Comparison of ENCODE assay signal across 18 cellular contexts in the genomic region with DNA sequence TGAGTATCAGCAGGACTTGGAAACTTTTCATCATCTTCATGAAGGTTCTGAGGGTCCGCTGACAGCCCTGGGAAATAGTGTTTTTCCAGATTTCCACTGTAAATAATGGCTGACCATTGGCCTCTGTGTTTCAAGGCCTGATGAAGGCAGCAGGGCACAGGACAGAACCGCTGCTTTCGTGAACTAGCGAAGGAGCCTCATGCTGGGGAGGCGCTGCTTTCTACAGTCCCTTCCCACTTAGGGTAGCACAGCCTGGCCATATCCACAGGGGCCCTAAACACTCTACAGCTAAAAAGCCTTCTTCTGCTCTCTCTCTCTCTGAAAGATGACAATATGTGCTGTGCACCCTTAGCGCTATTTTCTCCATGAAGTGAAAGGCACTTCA.
DNase-seq lines count a peak whose midpoint lies in the region; ATAC-seq, FAIRE-seq and TF ChIP-seq lines count a peak whose summit lies in the region.
"Had no signal": no experiment of that assay in that cellular context is flagged by ENCODE, and none has a peak within 500 bp of the region (broad histone marks: within the 10 kb centered on the region; RNA-seq: fewer than 3 reads in every experiment).

No MANE protein-coding gene starts in this region.

- no peak overlapping the region for H2BK12ac ChIP-seq in H1 (ENCODE audit: low read depth, low read length)

- H2BK15ac ChIP-seq in H1 (ENCODE audit: low read length) = no peak overlapping the region

- no peak overlapping the region for H3K4me3 ChIP-seq in H1 (ENCODE audit: extremely low read depth in 1 of 4, insufficient read depth in 2 of 4, low read depth in 3 of 4, low read length in 4 of 4)
- H3K4me3 ChIP-seq: BLaER1 had no signal

- TF ChIP-seq EP300 in H1 (IDR thresholded peaks at IDR 0.05; ENCODE audit: borderline replicate concordance in 1 of 2, low read depth in 2 of 2, low read length in 2 of 2) = no peak

- no peak for ATAC-seq in CD4-positive, alpha-beta T cell (ENCODE audit: poor library complexity)

- H2BK20ac ChIP-seq in H1 (ENCODE audit: low read length) = no peak overlapping the region

- no peaks in the 10 kb centered on the region for H3K79me2 ChIP-seq in H1 (ENCODE audit: control insufficient read depth in 1 of 2, insufficient read depth in 2 of 2, low read length in 2 of 2)

- H3K4me1 Mint-ChIP-seq in brain (peaks cover 62% of the 10 kb centered on the region), nephron (peaks cover 57% of the 10 kb centered on the region)
- no peaks in the 10 kb centered on the region for H3K4me1 Mint-ChIP-seq in CD4-positive, alpha-beta T cell (ENCODE audit: low read depth)
- H3K4me1 Mint-ChIP-seq in activated CD4-positive, alpha-beta memory T cell treated with anti-CD3 and anti-CD28 coated beads for 36 hours (ENCODE audit: low read depth) = no peaks in the 10 kb centered on the region

- no peaks in the 10 kb centered on the region for H3K9me3 ChIP-seq in H1 (ENCODE audit: insufficient read depth in 2 of 2, low read depth in 1 of 2, low read length in 1 of 2)
- H3K9me3 ChIP-seq in CD4-positive, alpha-beta T cell (ENCODE audit: control insufficient read depth, low read length) = no peaks in the 10 kb centered on the region
- H3K9me3 ChIP-seq: BLaER1, Caco-2 had no signal

- no peaks in the 10 kb centered on the region; a peak in 1 of 8 replicates for H3K36me3 ChIP-seq in H1 (ENCODE audit: control insufficient read depth in 2 of 4, insufficient read depth in 4 of 4, low read length in 3 of 4)

- H3K4me2 ChIP-seq in H1 (ENCODE audit: insufficient read depth in 1 of 2, low read depth in 2 of 2, low read length in 2 of 2) = no peak overlapping the region
- H3K4me2 ChIP-seq: BLaER1 had no signal

- no peak overlapping the region for H3K9ac ChIP-seq in H1 (replicated peaks in 1 of 4; ENCODE audit: extremely low read depth in 1 of 4, low read depth in 3 of 4, low read length in 3 of 4)
- H3K9ac ChIP-seq: BLaER1 had no signal

- TF ChIP-seq RAD21 in H1 (IDR thresholded peaks at IDR 0.05 in 1 of 2, conservative IDR thresholded peaks at IDR 0.05 in 1 of 2; ENCODE audit: low read depth in 2 of 2, low read length in 2 of 2) = no peak

- TF ChIP-seq CTCF in brain (conservative IDR thresholded peaks at IDR 0.05) = no peak
- TF ChIP-seq CTCF in H1 (IDR thresholded peaks at IDR 0.05; ENCODE audit: control extremely low read depth in 1 of 3, insufficient read depth in 1 of 3, low read depth in 1 of 3, low read length in 3 of 3) = no peak
- no peak for TF ChIP-seq CTCF in nephron (IDR thresholded peaks at IDR 0.05; ENCODE audit: unreplicated experiment in 3 of 3)
- no peak for TF ChIP-seq CTCF in CD4-positive, alpha-beta T cell (IDR thresholded peaks at IDR 0.05)

- no peak overlapping the region for H3K14ac ChIP-seq in H1 (ENCODE audit: insufficient read length)

- H4K91ac ChIP-seq in H1 (replicated peaks; ENCODE audit: insufficient read length, low read length) = no peak overlapping the region

- peaks cover 9 to 15% of the 10 kb centered on the region in 2 experiments for H4K20me1 ChIP-seq in H1 (replicated peaks in 1 of 2; ENCODE audit: control insufficient read depth in 1 of 2, insufficient read depth in 2 of 2, low read length in 2 of 2)

- no peak for TF ChIP-seq POLR2A in H1 (IDR thresholded peaks at IDR 0.05; ENCODE audit: control extremely low read depth in 1 of 2, low read depth in 2 of 2, low read length in 2 of 2)

- no peaks in the 10 kb centered on the region; the same call in 1 of the 2 replicates for H3K79me1 ChIP-seq in H1 (ENCODE audit: low read depth, low read length)

- no peak overlapping the region for H4K8ac ChIP-seq in H1 (ENCODE audit: extremely low read depth, insufficient read depth, low read length)

- H3K4ac ChIP-seq in H1 (replicated peaks; ENCODE audit: insufficient read length, low read depth, low read length) = no peak overlapping the region

- H3K27ac Mint-ChIP-seq in brain = peak overlapping the region in 4 of 5 experiments; percentile 3 to 86 (median 37)
- peak overlapping the region in 2 of 3 experiments; percentile 9 to 51 for H3K27ac Mint-ChIP-seq in nephron
- H3K27ac Mint-ChIP-seq in CD4-positive, alpha-beta T cell = no peak overlapping the region
- H3K27ac Mint-ChIP-seq in activated CD4-positive, alpha-beta memory T cell treated with anti-CD3 and anti-CD28 coated beads for 36 hours = no peak overlapping the region
- H3K27ac Mint-ChIP-seq: IgD-negative memory B cell had no signal

- no peak overlapping the region for H3K56ac ChIP-seq in H1 (replicated peaks; ENCODE audit: insufficient read length, low read depth, low read length)

- H3K4me3 Mint-ChIP-seq in brain = no peak overlapping the region
- no peak overlapping the region for H3K4me3 Mint-ChIP-seq in nephron
- H3K4me3 Mint-ChIP-seq in CD4-positive, alpha-beta T cell = no peak overlapping the region
- H3K4me3 Mint-ChIP-seq in activated CD4-positive, alpha-beta memory T cell treated with anti-CD3 and anti-CD28 coated beads for 36 hours = no peak overlapping the region
- H3K4me3 Mint-ChIP-seq: CD4-positive, alpha-beta memory T cell; IgD-negative memory B cell had no signal

- no peak overlapping the region for H3K23ac ChIP-seq in H1 (ENCODE audit: insufficient read length)

- H2AFZ ChIP-seq in H1 (ENCODE audit: low read length) = no peak overlapping the region

- H3K23me2 ChIP-seq in H1 (ENCODE audit: low read depth, low read length) = peaks cover 2% of the 10 kb centered on the region; the same call in 1 of the 2 replicates

- H3K36me3 Mint-ChIP-seq in brain (peaks cover 20% of the 10 kb centered on the region), nephron (ENCODE audit: low read depth) (peaks cover 24% of the 10 kb centered on the region)
- H3K36me3 Mint-ChIP-seq in CD4-positive, alpha-beta T cell (ENCODE audit: low read depth) = peaks cover 45% of the 10 kb centered on the region
- peaks cover 10% of the 10 kb centered on the region for H3K36me3 Mint-ChIP-seq in activated CD4-positive, alpha-beta memory T cell treated with anti-CD3 and anti-CD28 coated beads for 36 hours

- no peaks in the 10 kb centered on the region for H3K27me3 Mint-ChIP-seq in brain
- H3K27me3 Mint-ChIP-seq in nephron (ENCODE audit: low read depth) = no peaks in the 10 kb centered on the region
- H3K27me3 Mint-ChIP-seq in CD4-positive, alpha-beta T cell = no peaks in the 10 kb centered on the region
- H3K27me3 Mint-ChIP-seq in activated CD4-positive, alpha-beta memory T cell treated with anti-CD3 and anti-CD28 coated beads for 36 hours = no peaks in the 10 kb centered on the region
- H3K27me3 Mint-ChIP-seq: CD4-positive, alpha-beta memory T cell; IgD-negative memory B cell had no signal

- H4K5ac ChIP-seq in H1 (ENCODE audit: insufficient read length, low read depth, low read length) = no peak overlapping the region

- intact Hi-C loops in CD4-positive, alpha-beta T cell (cut with DNase I, micrococcal nuclease) = no loop called here
- intact Hi-C loops in activated CD4-positive, alpha-beta memory T cell treated with anti-CD3 and anti-CD28 coated beads for 36 hours (cut with micrococcal nuclease) = no loop called here

- H2BK5ac ChIP-seq in H1 (ENCODE audit: low read depth, low read length) = no peak overlapping the region

- H3K27me3 ChIP-seq in H1 (replicated peaks in 1 of 4; ENCODE audit: control insufficient read depth in 3 of 4, extremely low read depth in 1 of 4, insufficient read depth in 3 of 4, low read length in 3 of 4) = peaks cover 0 to 25% (median 10%) of the 10 kb centered on the region in 4 experiments; a peak in 4 of 7 replicates
- no peaks in the 10 kb centered on the region for H3K27me3 ChIP-seq in CD4-positive, alpha-beta T cell (ENCODE audit: control insufficient read depth, insufficient read depth, low read length)
- H3K27me3 ChIP-seq: BLaER1 had no signal

- no peak for DNase-seq in H1 (ENCODE audit: low read depth in 1 of 2, low spot score in 2 of 2)
- DNase-seq in effector CD4-positive, alpha-beta T cell = no peak
- no peak for DNase-seq in CD4-positive, alpha-beta T cell
- DNase-seq in activated CD4-positive, alpha-beta memory T cell treated with anti-CD3 and anti-CD28 coated beads for 36 hours = no peak
- DNase-seq: Caco-2; CD4-positive, alpha-beta memory T cell; MV-4-11; NCI-H1105 treated with DMSO at 0.1 percent for 48 hours; NCI-H2081 treated with DMSO at 0.1 percent for 48 hours had no signal

- CTCF ChIA-PET in H1 (lab: Charles Lee; ENCODE audit: partially characterized antibody) = interaction anchor here (0.7 to 2.5 kb wide), 5 partner anchors 26 to 291 kb away, joined by 3 to 6 read pairs (median 3); no protein-coding TSS in a partner anchor
- CTCF ChIA-PET in CD4-positive, alpha-beta T cell (lab: Charles Lee) = no interaction called here
- CTCF ChIA-PET in activated CD4-positive, alpha-beta memory T cell treated with anti-CD3 and anti-CD28 coated beads for 36 hours (lab: Charles Lee) = no interaction called here

- H3K9me3 Mint-ChIP-seq in brain (no peaks in the 10 kb centered on the region), nephron (no peaks in the 10 kb centered on the region)
- no peaks in the 10 kb centered on the region for H3K9me3 Mint-ChIP-seq in CD4-positive, alpha-beta T cell
- H3K9me3 Mint-ChIP-seq in activated CD4-positive, alpha-beta memory T cell treated with anti-CD3 and anti-CD28 coated beads for 36 hours = no peaks in the 10 kb centered on the region

- peaks cover 0 to 9% (median 1%) of the 10 kb centered on the region in 4 experiments; a peak in 3 of 7 replicates for H3K4me1 ChIP-seq in H1 (replicated peaks in 1 of 4; ENCODE audit: control insufficient read depth in 3 of 4, insufficient read depth in 4 of 4, low read length in 3 of 4)
- H3K4me1 ChIP-seq: Caco-2 had no signal

- FAIRE-seq in H1 (lab: Jason Lieb, UNC) = no peak
- FAIRE-seq: G401.6, GM18507, GM19239, H54 had no signal

- no peak overlapping the region for H2AK5ac ChIP-seq in H1 (ENCODE audit: low read depth, low read length)

- WGBS in H1 (ENCODE audit: extremely low coverage in 1 of 2, insufficient coverage in 1 of 2, insufficient read length in 1 of 2, insufficient replicate concordance in 2 of 2, low coverage in 1 of 2, low lambda C conversion rate in 2 of 2, missing lambda C conversion rate in 1 of 2), 2 experiments = 70% methylated on average over 6 of the region's 6 CpGs; no CpG with 5 or more reads in 1 of the 2 experiments

- H3K27ac ChIP-seq in H1 (ENCODE audit: low read depth, low read length) = no peak overlapping the region
- H3K27ac ChIP-seq in temporal lobe (ENCODE audit: low read depth, low read length) = peak overlapping the region; percentile 89
- H3K27ac ChIP-seq in CD4-positive, alpha-beta T cell (ENCODE audit: low read depth, low read length) = no peak overlapping the region
- H3K27ac ChIP-seq: BLaER1 had no signal

- H3K18ac ChIP-seq in H1 (ENCODE audit: extremely low read depth, low read length) = no peak overlapping the region

- no peak overlapping the region for H2BK120ac ChIP-seq in H1 (replicated peaks; ENCODE audit: low read depth, low read length)

- POLR2A ChIA-PET in H1 (lab: Charles Lee; ENCODE audit: partially characterized antibody) = no interaction called here
- POLR2A ChIA-PET in CD4-positive, alpha-beta T cell (lab: Charles Lee) = no interaction called here
- POLR2A ChIA-PET in activated CD4-positive, alpha-beta memory T cell treated with anti-CD3 and anti-CD28 coated beads for 36 hours (lab: Charles Lee) = no interaction called here

TF ChIP-seq in H1, 55 proteins besides CTCF, POLR2A, EP300 and RAD21 (continues in another document):
- TF ChIP-seq POLR2AphosphoS5 (IDR thresholded peaks at IDR 0.05; ENCODE audit: low read depth, low read length) (peak; percentile 41), BCL11A (IDR thresholded peaks at IDR 0.05; ENCODE audit: low read depth in 2 of 2, low read length in 2 of 2) (no peak)

Comparison
In these comparisons a context has a peak if more than half of its experiments do, and no peak if none do; other contexts are left out.
1. H3K27ac Mint-ChIP-seq: peak in brain (4 of 5) and nephron (2 of 3); none in CD4-positive, alpha-beta T cell (single experiment) and activated CD4-positive, alpha-beta memory T cell treated with anti-CD3 and anti-CD28 coated beads for 36 hours (single experiment).